8 cellular contexts compared by ENCODE assay signal in genomic region chr14:96253140-96253539, GRCh38. TPM values are rescaled to one million over a fixed set of nuclear protein-coding genes. Genes with fewer than 3 reads are reported as not detected.
DNase-seq lines count a peak whose midpoint lies in the region; ATAC-seq, FAIRE-seq and TF ChIP-seq lines count a peak whose summit lies in the region.
"Had no signal": no experiment of that assay in that cellular context is flagged by ENCODE, and none has a peak within 500 bp of the region (broad histone marks: within the 10 kb centered on the region; RNA-seq: fewer than 3 reads in every experiment).

No MANE protein-coding gene starts in this region.

- peak; percentile 95 for DNase-seq in HCEC 1CT
- DNase-seq in SW480 (ENCODE audit: low spot score): peak; percentile 35
- peak; percentile 90 for DNase-seq in hepatic stellate cell (ENCODE audit: low spot score)
- DNase-seq in stromal cell of bone marrow (ENCODE audit: low read depth): peak; percentile 71
- DNase-seq in GM12892 (ENCODE audit: insufficient read length): no peak
- no peak for DNase-seq in globus pallidus (ENCODE audit: low spot score)
- DNase-seq: MV-4-11 had no signal

- no peak for FAIRE-seq in GM12892 (lab: Jason Lieb, UNC)

- TF ChIP-seq POLR2A in GM12892 (IDR thresholded peaks at IDR 0.05; ENCODE audit: low read depth, low read length): no peak

- no peak for ATAC-seq in HG02840 (IDR thresholded peaks at IDR 0.05; ENCODE audit: low FRiP score, unreplicated experiment)

RNA-seq across cellular contexts. Expression of gene BDKRB1, which starts 2.9 kb away (rescaled TPM):
- polyA plus RNA-seq in GM12892 (2012; ENCODE audit: missing spikeins): not detected

RNA-seq across cellular contexts. Expression of gene BDKRB2, which starts 48.5 kb away (rescaled TPM):
- not detected for polyA plus RNA-seq in GM12892 (2012; ENCODE audit: missing spikeins)

Comparison
In these comparisons a context has a peak if more than half of its experiments do, and no peak if none do; other contexts are left out.
1. DNase-seq: peak in HCEC 1CT (single experiment), SW480 (single experiment), hepatic stellate cell (single experiment) and stromal cell of bone marrow (single experiment); none in GM12892 (single experiment) and globus pallidus (single experiment).